ENCODE assay signal across 27 cellular contexts in the genomic region with DNA sequence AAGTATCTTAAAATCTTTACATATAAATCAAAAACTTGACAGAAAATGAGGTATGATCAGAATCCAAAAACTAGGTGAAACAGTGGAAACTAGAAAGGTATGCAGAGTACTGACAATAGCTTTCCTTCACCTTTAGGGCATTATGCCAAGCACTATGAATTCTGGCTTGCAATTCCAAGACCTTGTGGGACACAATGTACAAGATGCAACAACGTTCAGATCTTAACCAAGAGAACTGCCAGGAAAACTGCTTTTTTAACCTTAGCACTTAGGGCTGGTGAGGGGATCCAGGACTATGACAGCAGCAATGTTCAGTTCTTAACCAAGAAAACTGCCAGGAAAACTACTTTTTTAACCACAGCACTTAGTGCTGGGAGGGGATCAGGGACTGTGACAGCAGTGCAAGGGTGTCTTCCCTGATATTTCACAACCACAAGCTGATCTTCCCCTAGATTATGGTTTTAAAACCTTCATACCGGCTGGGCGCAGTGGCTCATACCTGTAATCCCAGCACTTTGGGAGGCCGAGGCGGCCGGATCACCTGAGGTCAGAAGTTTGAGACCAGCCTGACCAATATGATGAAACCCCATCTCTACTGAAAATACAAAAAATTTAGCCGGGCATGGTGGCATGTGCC. TPM values are rescaled to one million over a fixed set of nuclear protein-coding genes. Genes with fewer than 3 reads are reported as not detected.
DNase-seq lines count a peak whose midpoint lies in the region; FAIRE-seq and TF ChIP-seq lines count a peak whose summit lies in the region.
"Had no signal": no experiment of that assay in that cellular context is flagged by ENCODE, and none has a peak within 500 bp of the region (broad histone marks: within the 10 kb centered on the region; RNA-seq: fewer than 3 reads in every experiment).

No MANE protein-coding gene starts in this region.

- no peaks in the 10 kb centered on the region for H3K36me3 ChIP-seq in mammary epithelial cell (ENCODE audit: insufficient read depth, low read length)
- H3K36me3 ChIP-seq in prostate gland, result no peaks in the 10 kb centered on the region
- H3K36me3 ChIP-seq: cardiac muscle cell, neural progenitor cell, thoracic aorta had no signal

- H2BK12ac ChIP-seq in H9 (ENCODE audit: insufficient read length, low read depth, low read length), result no peak overlapping the region

- H3K4me2 ChIP-seq in mammary epithelial cell (ENCODE audit: insufficient read depth, low read depth, low read length), result peak overlapping the region; percentile 9
- no peak overlapping the region for H3K4me2 ChIP-seq in H9 (ENCODE audit: insufficient read depth, insufficient read length, low read length)
- H3K4me2 ChIP-seq: KMS-11, neural progenitor cell, SK-N-SH had no signal

- H3K9me3 Mint-ChIP-seq in H9, result no peaks in the 10 kb centered on the region
- H3K9me3 Mint-ChIP-seq: activated T-cell treated with anti-CD3 and anti-CD28 coated beads, Interleukin-2, amount 50 U/mL, for 4 hours; neural progenitor cell; stimulated activated naive B cell treated with anti-CD40 and anti-IgM and Interleukin-4, amounts not matched to agents 10 μg/mL and 1 μg/mL and 100 μg/mL, for 72 hours had no signal

- H4K20me1 ChIP-seq in mammary epithelial cell (ENCODE audit: insufficient read depth, low read length) (peaks cover 2% of the 10 kb centered on the region), H9 (ENCODE audit: control insufficient read depth, insufficient read depth, insufficient read length) (no peaks in the 10 kb centered on the region)

- H4K5ac ChIP-seq in H9 (ENCODE audit: insufficient read length, low read depth, low read length), result no peak overlapping the region

- H3K27ac ChIP-seq in mammary epithelial cell (ENCODE audit: insufficient read depth, low read depth, low read length) (no peak overlapping the region), prostate gland (peak overlapping the region; percentile 23 to 54), H9 (ENCODE audit: insufficient read length, low read depth, low read length) (no peak overlapping the region), coronary artery (no peak overlapping the region)
- H3K27ac ChIP-seq: cardiac muscle cell, heart left ventricle, KMS-11, neural progenitor cell, thoracic aorta had no signal

- peaks cover 97% of the 10 kb centered on the region for H3K79me2 ChIP-seq in mammary epithelial cell (ENCODE audit: insufficient read depth, low read length)
- peaks cover 32% of the 10 kb centered on the region; the same call in 1 of the 2 replicates for H3K79me2 ChIP-seq in H9 (ENCODE audit: insufficient read depth, low read length)

- in situ Hi-C loops in mammary epithelial cell (cut with MboI; ENCODE audit: low sequenced_read_pairs in 2 of 2), result no loop called here

- H3T11ph ChIP-seq in H9 (ENCODE audit: low read length), result no peak overlapping the region

- H3K4me1 Mint-ChIP-seq in H9, result peaks cover 17 to 18% of the 10 kb centered on the region in 2 experiments

- H3K18ac ChIP-seq in H9 (ENCODE audit: insufficient read length, low read depth, low read length), result no peak overlapping the region

- no peak overlapping the region for H3K4me3 Mint-ChIP-seq in H9
- H3K4me3 Mint-ChIP-seq: activated CD8-positive, alpha-beta T cell treated with anti-CD3 and anti-CD28 coated beads, Interleukin-2, amount 10 ng/mL, durations not matched to agents 7 days and 5 days; activated T-cell treated with anti-CD3 and anti-CD28 coated beads, Interleukin-2, amount 50 U/mL, for 4 hours; neural progenitor cell; stimulated activated naive B cell treated with anti-CD40 and anti-IgM and Interleukin-4, amounts not matched to agents 10 μg/mL and 1 μg/mL and 100 μg/mL, for 72 hours had no signal

- TF ChIP-seq POLR2A in GM12892 (IDR thresholded peaks at IDR 0.05; ENCODE audit: low read depth, low read length), result no peak
- no peak for TF ChIP-seq POLR2A in prostate gland (IDR thresholded peaks at IDR 0.05)

- H3K9me3 ChIP-seq in mammary epithelial cell (replicated peaks; ENCODE audit: insufficient read depth, low read length), result no peaks in the 10 kb centered on the region
- H3K9me3 ChIP-seq in prostate gland, result no peaks in the 10 kb centered on the region
- no peaks in the 10 kb centered on the region for H3K9me3 ChIP-seq in H9 (ENCODE audit: control insufficient read depth, low read depth, low read length)
- H3K9me3 ChIP-seq: heart left ventricle, SK-N-SH, thoracic aorta had no signal

- H3K4me3 ChIP-seq in mammary epithelial cell (replicated peaks in 1 of 3; ENCODE audit: insufficient read depth in 1 of 3, low read depth in 2 of 3, low read length in 3 of 3) (no peak overlapping the region), prostate gland (no peak overlapping the region), coronary artery (no peak overlapping the region)
- H3K4me3 ChIP-seq: cardiac muscle cell, heart left ventricle, neural progenitor cell, thoracic aorta had no signal

- no peak overlapping the region for H2AK5ac ChIP-seq in H9 (ENCODE audit: insufficient read length, low read length)

- WGBS in mammary epithelial cell (ENCODE audit: low coverage, missing lambda C conversion rate), result 21% methylated on average over 7 of the region's 7 CpGs
- 32% methylated on average over 7 of the region's 7 CpGs for WGBS in prostate gland
- WGBS in H9 (ENCODE audit: extremely low coverage, insufficient read length, low lambda C conversion rate), result no CpG with 5 or more reads among the region's 7 CpGs

- H3K4me1 ChIP-seq in mammary epithelial cell (ENCODE audit: insufficient read depth, low read length) (peaks cover 17% of the 10 kb centered on the region), prostate gland (replicated peaks) (peaks cover 11% of the 10 kb centered on the region), H9 (ENCODE audit: insufficient read depth, low read length) (no peaks in the 10 kb centered on the region)

- H2BK15ac ChIP-seq in H9 (ENCODE audit: low read depth, low read length), result no peak overlapping the region

- no peak overlapping the region for H4K8ac ChIP-seq in H9 (replicated peaks; ENCODE audit: insufficient read length, low read depth, low read length)

- DNase-seq in GM12892 (ENCODE audit: insufficient read length), result no peak
- DNase-seq in NCI-H82 (lab: John Stamatoyannopoulos, UW), result peak; percentile 67
- DNase-seq in mammary epithelial cell, result peak; percentile 43
- DNase-seq in prostate gland (ENCODE audit: low spot score), result peak; percentile 59
- DNase-seq in H9, result no peak
- no peak for DNase-seq in AG20443 (ENCODE audit: low spot score)
- no peak for DNase-seq in H4 (ENCODE audit: low spot score)
- no peak for DNase-seq in coronary artery (ENCODE audit: low spot score)
- DNase-seq: activated CD8-positive, alpha-beta T cell treated with anti-CD3 and anti-CD28 coated beads, Interleukin-2, amount 10 ng/mL, durations not matched to agents 7 days and 5 days; activated naive CD4-positive, alpha-beta T cell treated with Interleukin-2 at 50 U/mL for 16 hours; activated T-cell treated with anti-CD3 and anti-CD28 coated beads, Interleukin-2, amount 50 U/mL, for 4 hours; CD4-positive, alpha-beta memory T cell; DMS153; GF-D8; heart left ventricle; NCI-H1417; NCI-H2081 treated with DMSO at 0.1 percent for 48 hours; NCI-H510A; SK-N-SH; stimulated activated CD4-positive, alpha-beta T cell treated with anti-CD3 and anti-CD28 coated beads, Interleukin-1b, Interleukin-23, amount 100 ng/mL, for 48 hours; stimulated activated naive B cell treated with anti-CD40 and anti-IgM and Interleukin-4, amounts not matched to agents 10 μg/mL and 1 μg/mL and 100 μg/mL, for 72 hours had no signal

- no peak overlapping the region for H3K4ac ChIP-seq in H9 (ENCODE audit: low read depth, low read length)

- H2AFZ ChIP-seq in mammary epithelial cell (ENCODE audit: low read depth, low read length) (no peak overlapping the region), H9 (ENCODE audit: low read length) (no peak overlapping the region)
- H2AFZ ChIP-seq: neural progenitor cell had no signal

- H3K27me3 Mint-ChIP-seq in H9 (ENCODE audit: low read depth), result no peaks in the 10 kb centered on the region
- H3K27me3 Mint-ChIP-seq: CD4-positive, alpha-beta memory T cell; stimulated activated naive B cell treated with anti-CD40 and anti-IgM and Interleukin-4, amounts not matched to agents 10 μg/mL and 1 μg/mL and 100 μg/mL, for 72 hours had no signal

- dilution Hi-C loops in mammary epithelial cell (cut with HindIII; ENCODE audit: low sequenced_read_pairs), result loop anchor here (5.0 kb wide), 2 partner anchors 50 to 100 kb away; no protein-coding TSS in a partner anchor

- no peak overlapping the region for H4K91ac ChIP-seq in H9 (ENCODE audit: insufficient read length, low read depth, low read length)

- H3K79me1 ChIP-seq in H9 (ENCODE audit: insufficient read depth, low read depth, low read length, poor library complexity, severe bottlenecking), result peaks cover 11% of the 10 kb centered on the region

- H3K23ac ChIP-seq in H9 (ENCODE audit: insufficient read length, low read depth, low read length), result no peak overlapping the region

- no peak overlapping the region for H3K56ac ChIP-seq in H9 (ENCODE audit: insufficient read length, low read depth, low read length)

- H3K36me3 Mint-ChIP-seq in H9 (ENCODE audit: insufficient read depth in 1 of 3, low read depth in 3 of 3), result peaks cover 3 to 10% (median 6%) of the 10 kb centered on the region in 3 experiments; a peak in 4 of 7 replicates

- FAIRE-seq in GM12892 (lab: Jason Lieb, UNC), result peak; percentile 21
- FAIRE-seq: GM12891, HTR-8/SVneo had no signal

- H3K14ac ChIP-seq in H9 (ENCODE audit: insufficient read depth, low read length), result no peak overlapping the region

- CTCF ChIA-PET in mammary epithelial cell (lab: Charles Lee; ENCODE audit: low non-redundant PET), result no interaction called here

- no peak overlapping the region for H3K27ac Mint-ChIP-seq in H9
- H3K27ac Mint-ChIP-seq: activated CD8-positive, alpha-beta T cell treated with anti-CD3 and anti-CD28 coated beads, Interleukin-2, amount 10 ng/mL, durations not matched to agents 7 days and 5 days; neural progenitor cell; stimulated activated naive B cell treated with anti-CD40 and anti-IgM and Interleukin-4, amounts not matched to agents 10 μg/mL and 1 μg/mL and 100 μg/mL, for 72 hours had no signal

- no TSS peak for BruUV-seq in mammary epithelial cell (replicated peaks; lab: Mats Ljungman, UMichigan)

- no peak overlapping the region for H2BK5ac ChIP-seq in H9 (ENCODE audit: insufficient read length, low read length)

- H2BK120ac ChIP-seq in H9 (ENCODE audit: low read depth, low read length, poor library complexity, severe bottlenecking), result no peak overlapping the region

- H3K9ac ChIP-seq in mammary epithelial cell (ENCODE audit: insufficient read depth, low read length), result no peak overlapping the region
- no peak overlapping the region for H3K9ac ChIP-seq in H9 (ENCODE audit: extremely low read depth, insufficient read length, low read length)
- H3K9ac ChIP-seq: KMS-11, neural progenitor cell, SK-N-SH had no signal

- TF ChIP-seq CTCF in mammary epithelial cell (conservative IDR thresholded peaks at IDR 0.05 in 1 of 2, IDR thresholded peaks at IDR 0.05 in 1 of 2; ENCODE audit: extremely low read depth in 1 of 2, insufficient read depth in 1 of 2, low read depth in 1 of 2, low read length in 2 of 2) (no peak), prostate gland (IDR thresholded peaks at IDR 0.05) (no peak), H9 (conservative IDR thresholded peaks at IDR 0.05) (no peak), coronary artery (IDR thresholded peaks at IDR 0.05) (no peak)

- intact Hi-C loops in mammary epithelial cell (cut with micrococcal nuclease), result loop anchor here (1.0 kb wide), 1 partner anchor 21 kb away; no protein-coding TSS in a partner anchor
- intact Hi-C loops in prostate gland (cut with DNase I), result no loop called here

- no peaks in the 10 kb centered on the region for H3K23me2 ChIP-seq in H9 (ENCODE audit: insufficient read length, low read depth, low read length, poor library complexity, severe bottlenecking)

- H3K27me3 ChIP-seq in mammary epithelial cell (ENCODE audit: insufficient read depth, low read length), result no peaks in the 10 kb centered on the region
- no peaks in the 10 kb centered on the region for H3K27me3 ChIP-seq in prostate gland (replicated peaks; ENCODE audit: insufficient read depth)
- no peaks in the 10 kb centered on the region for H3K27me3 ChIP-seq in H9 (ENCODE audit: insufficient read depth, low read length)
- H3K27me3 ChIP-seq: cardiac muscle cell, heart left ventricle, neural progenitor cell had no signal

- no peak overlapping the region for H2BK20ac ChIP-seq in H9 (ENCODE audit: low read depth, low read length, poor library complexity, severe bottlenecking)

RNA-seq across cellular contexts. Expression of gene FOXJ3, which starts 22.3 kb away (rescaled TPM):
- polyA plus RNA-seq in GM12892 (2012; ENCODE audit: missing spikeins), result 21.2 TPM
- total RNA-seq in mammary epithelial cell (10 to 100 TPM; 40.8 to 43.1 TPM), prostate gland (10 to 100 TPM; 54.1 to 58.5 TPM), H9 (2021) (45.8 and 49.9 TPM in 2 replicates)
- 28.4 TPM for polyA plus RNA-seq in mammary epithelial cell
- 46.6 TPM for polyA minus RNA-seq in mammary epithelial cell
- total RNA-seq in H4 (2014; rRNA removed; shearing (Covaris generic)), result 25.7 and 31.7 TPM in 2 replicates

Comparison
In these comparisons a context has a peak if more than half of its experiments do, and no peak if none do; other contexts are left out.
1. DNase-seq: peak in NCI-H82 (single experiment), mammary epithelial cell (single experiment) and prostate gland (single experiment); none in GM12892 (single experiment), H9 (single experiment), AG20443 (single experiment), H4 (single experiment) and coronary artery (single experiment).
2. H3K27ac ChIP-seq: peak in prostate gland (2 of 2); none in mammary epithelial cell (single experiment), H9 (single experiment) and coronary artery (0 of 2).